In genomic region chr3:189977174-189977573, GRCh38 we compare ENCODE assay signal across 3 cellular contexts.
A peak's percentile ranks its signal among the peaks of the same experiment; 100 is the strongest.
TF ChIP-seq lines count a peak whose summit lies in the region.

No MANE protein-coding gene starts in this region.

TF ChIP-seq in liver, 16 proteins besides CTCF, POLR2A, EP300 and RAD21:
- TF ChIP-seq SP1 (IDR thresholded peaks at IDR 0.05) (no peak), MAX (IDR thresholded peaks at IDR 0.05) (no peak), FOXA2 (IDR thresholded peaks at IDR 0.05) (no peak), EGR1 (IDR thresholded peaks at IDR 0.05; ENCODE audit: low read depth in 2 of 2) (no peak), HNF4A (conservative IDR thresholded peaks at IDR 0.05) (peak; percentile 13 to 53), HNF4G (IDR thresholded peaks at IDR 0.05) (no peak), TAF1 (conservative IDR thresholded peaks at IDR 0.05) (no peak)

TF ChIP-seq in HepG2, 621 proteins besides CTCF, POLR2A, EP300 and RAD21 (continues in another document):
- TF ChIP-seq HNRNPL (IDR thresholded peaks at IDR 0.05; ENCODE audit: low read depth, low read length) (no peak), ZNF362 (CRISPR knock-in tag; IDR thresholded peaks at IDR 0.05; ENCODE audit: borderline replicate concordance) (no peak), ZNF275 (CRISPR knock-in tag; IDR thresholded peaks at IDR 0.05; ENCODE audit: borderline replicate concordance) (no peak), ZBTB33 (CRISPR knock-in tag; IDR thresholded peaks at IDR 0.05) (no peak), ZNF407 (CRISPR knock-in tag; IDR thresholded peaks at IDR 0.05; ENCODE audit: not compliant biosample characterization) (no peak), MTA3 (CRISPR knock-in tag; IDR thresholded peaks at IDR 0.05) (no peak), ZNF768 (CRISPR knock-in tag; IDR thresholded peaks at IDR 0.05) (no peak), SP4 (CRISPR knock-in tag; IDR thresholded peaks at IDR 0.05) (no peak), MBD4 (IDR thresholded peaks at IDR 0.05; ENCODE audit: borderline replicate concordance, low read length) (no peak), MBNL3 (CRISPR knock-in tag; conservative IDR thresholded peaks at IDR 0.05) (no peak), CC2D1A (CRISPR knock-in tag; IDR thresholded peaks at IDR 0.05) (no peak), EZH2 (conservative IDR thresholded peaks at IDR 0.05; ENCODE audit: low read depth, low read length) (no peak)

TF ChIP-seq in H1, 55 proteins besides CTCF, POLR2A, EP300 and RAD21:
- TF ChIP-seq RNF2 (IDR thresholded peaks at IDR 0.05; ENCODE audit: borderline replicate concordance, low read depth, low read length, missing control alignments, poor library complexity, severe bottlenecking) (no peak), HDAC6 (IDR thresholded peaks at IDR 0.05; ENCODE audit: low read depth, low read length) (no peak), RBBP5 (IDR thresholded peaks at IDR 0.05; ENCODE audit: borderline replicate concordance, low read depth, low read length) (no peak), KDM1A (IDR thresholded peaks at IDR 0.05; ENCODE audit: borderline replicate concordance, low read length) (no peak), SUZ12 (IDR thresholded peaks at IDR 0.05; ENCODE audit: low read length) (no peak), SIN3A (conservative IDR thresholded peaks at IDR 0.05 in 1 of 2, IDR thresholded peaks at IDR 0.05 in 1 of 2; ENCODE audit: low read depth in 1 of 2, low read length in 2 of 2) (no peak), CBX8 (IDR thresholded peaks at IDR 0.05; ENCODE audit: borderline replicate concordance, low read depth, low read length) (no peak), YY1 (IDR thresholded peaks at IDR 0.05; ENCODE audit: low read depth, low read length) (no peak), KDM4A (IDR thresholded peaks at IDR 0.05; ENCODE audit: low read depth, low read length, severe bottlenecking) (no peak)
